ENCODE assay signal across 1 cellular context in genomic region chr12:62273724-62274380, GRCh38.
A peak's percentile ranks its signal among the peaks of the same experiment; 100 is the strongest.
TF ChIP-seq lines count a peak whose summit lies in the region.

No MANE protein-coding gene starts in this region.

TF ChIP-seq in HepG2, 621 proteins besides CTCF, POLR2A, EP300 and RAD21:
- TF ChIP-seq FUBP1 (CRISPR knock-in tag; IDR thresholded peaks at IDR 0.05; ENCODE audit: borderline replicate concordance): no peak
- peak; percentile 46; the same call in 1 of the 2 replicates for TF ChIP-seq HOMEZ (CRISPR knock-in tag; IDR thresholded peaks at IDR 0.05; ENCODE audit: low read depth)
- TF ChIP-seq ZNF615 (CRISPR knock-in tag; IDR thresholded peaks at IDR 0.05; ENCODE audit: borderline replicate concordance): no peak
- peak; percentile 48; the same call in 1 of the 2 replicates for TF ChIP-seq BCL6 (CRISPR knock-in tag; IDR thresholded peaks at IDR 0.05)
- 0 out of 2 replicates have a peak, but pooled peaks have one; percentile 49 for TF ChIP-seq ZMYM2 (CRISPR knock-in tag; IDR thresholded peaks at IDR 0.05)
- no peak for TF ChIP-seq LCORL (IDR thresholded peaks at IDR 0.05)
- TF ChIP-seq LCORL (CRISPR knock-in tag; IDR thresholded peaks at IDR 0.05): peak; percentile 64
- 0 out of 2 replicates have a peak, but pooled peaks have one; percentile 8 for TF ChIP-seq SOX5 (CRISPR knock-in tag; IDR thresholded peaks at IDR 0.05; ENCODE audit: borderline replicate concordance)
- TF ChIP-seq ZNF652 (CRISPR knock-in tag; IDR thresholded peaks at IDR 0.05; ENCODE audit: borderline replicate concordance, low read depth): no peak
- TF ChIP-seq ZMYM4 (CRISPR knock-in tag; IDR thresholded peaks at IDR 0.05): peak; percentile 43; the same call in 1 of the 2 replicates
- peak; percentile 76; the same call in 1 of the 2 replicates for TF ChIP-seq TEF (CRISPR knock-in tag; IDR thresholded peaks at IDR 0.05)
- peak; percentile 32; the same call in 1 of the 2 replicates for TF ChIP-seq PAXIP1 (CRISPR knock-in tag; conservative IDR thresholded peaks at IDR 0.05)
- TF ChIP-seq ZNF792 (CRISPR knock-in tag; IDR thresholded peaks at IDR 0.05): no peak
- peak; percentile 68 for TF ChIP-seq ZNF770 (CRISPR knock-in tag; IDR thresholded peaks at IDR 0.05)
- TF ChIP-seq HNF4A (CRISPR knock-in tag; IDR thresholded peaks at IDR 0.05): 0 out of 2 replicates have a peak, but pooled peaks have one; percentile 28
- TF ChIP-seq ZNF230 (CRISPR knock-in tag; IDR thresholded peaks at IDR 0.05): no peak
- no peak for TF ChIP-seq RFX3 (CRISPR knock-in tag; IDR thresholded peaks at IDR 0.05)
- peak; percentile 57; the same call in 1 of the 2 replicates for TF ChIP-seq AHDC1 (CRISPR knock-in tag; IDR thresholded peaks at IDR 0.05; ENCODE audit: borderline replicate concordance)
- TF ChIP-seq MIXL1 (CRISPR knock-in tag; IDR thresholded peaks at IDR 0.05): 0 out of 2 replicates have a peak, but pooled peaks have one; percentile 29
- TF ChIP-seq POGZ (CRISPR knock-in tag; IDR thresholded peaks at IDR 0.05): peak; percentile 18; the same call in 1 of the 2 replicates
